13 cellular contexts compared by ENCODE assay signal in the genomic region with DNA sequence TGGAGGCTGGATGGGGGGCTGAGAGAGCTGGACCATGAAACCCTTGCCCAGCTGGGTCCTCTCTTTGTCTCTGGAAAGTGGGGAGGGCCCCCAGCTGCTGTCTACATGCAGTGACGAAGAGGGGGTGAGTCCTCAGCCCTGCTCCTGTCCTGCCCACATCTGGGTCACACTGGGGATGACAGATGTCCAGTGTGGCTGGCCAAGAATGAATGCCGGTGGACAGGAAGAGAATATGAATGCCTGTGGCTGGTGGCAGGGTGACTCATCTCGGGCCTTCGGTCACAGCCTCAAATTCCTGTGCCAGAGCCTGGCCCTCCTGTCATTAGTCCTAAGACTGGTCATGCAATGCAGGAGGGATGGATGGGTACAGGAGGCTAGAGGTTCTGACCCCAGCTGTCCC. TPM values are rescaled to one million over a fixed set of nuclear protein-coding genes. Genes with fewer than 3 reads are reported as not detected.
DNase-seq lines count a peak whose midpoint lies in the region; ATAC-seq and TF ChIP-seq lines count a peak whose summit lies in the region.
"Had no signal": no experiment of that assay in that cellular context is flagged by ENCODE, and none has a peak within 500 bp of the region (broad histone marks: within the 10 kb centered on the region; RNA-seq: fewer than 3 reads in every experiment).

No MANE protein-coding gene starts in this region.

- TF ChIP-seq CTCF in astrocyte of the spinal cord (IDR thresholded peaks at IDR 0.05; ENCODE audit: low read depth, low read length) (no peak), colonic mucosa (IDR thresholded peaks at IDR 0.05) (no peak), lower lobe of right lung (IDR thresholded peaks at IDR 0.05) (no peak), coronary artery (IDR thresholded peaks at IDR 0.05) (no peak)

- peak; percentile 68 for DNase-seq in ACHN
- peak; percentile 89 for DNase-seq in HT1080 (ENCODE audit: low read depth)
- DNase-seq in astrocyte of the spinal cord (ENCODE audit: low read depth, low spot score): peak; percentile 70
- DNase-seq in islet precursor cell: peak; percentile 76
- no peak for DNase-seq in colonic mucosa
- DNase-seq in lower lobe of right lung: no peak
- DNase-seq in coronary artery (ENCODE audit: low spot score): no peak
- DNase-seq: activated CD8-positive, alpha-beta memory T cell treated with anti-CD3 and anti-CD28 coated beads, Interleukin-2, amount 50 U/mL, for 4 hours had no signal

- H3K4me3 ChIP-seq in astrocyte of the spinal cord (ENCODE audit: low read depth, low read length) (no peak overlapping the region), colonic mucosa (no peak overlapping the region), lower lobe of right lung (no peak overlapping the region), coronary artery (no peak overlapping the region)

- H3K27ac ChIP-seq in colonic mucosa (no peak overlapping the region), lower lobe of right lung (no peak overlapping the region), coronary artery (no peak overlapping the region)

- H3K36me3 ChIP-seq in colonic mucosa: no peaks in the 10 kb centered on the region
- H3K36me3 ChIP-seq in lower lobe of right lung: no peaks in the 10 kb centered on the region

- no peak overlapping the region for H3K9ac ChIP-seq in colonic mucosa (ENCODE audit: low read depth in 2 of 2, low read length in 2 of 2)

- ATAC-seq in lower lobe of right lung (no peak), GM18511 (IDR thresholded peaks at IDR 0.05; ENCODE audit: unreplicated experiment) (no peak)

- intact Hi-C loops in colonic mucosa (cut with DNase I): no loop called here
- intact Hi-C loops in lower lobe of right lung (cut with DNase I): no loop called here

- in situ Hi-C loops in ACHN (cut with HindIII; ENCODE audit: low pct_ligation_motif_present, low pct_unique_long_range_greater_than_20kb, low sequenced_read_pairs) (no loop called here), astrocyte of the spinal cord (cut with HindIII; ENCODE audit: low sequenced_read_pairs) (no loop called here)

- H3K9me3 ChIP-seq in colonic mucosa: no peaks in the 10 kb centered on the region
- no peaks in the 10 kb centered on the region for H3K9me3 ChIP-seq in lower lobe of right lung

- peaks cover 7% of the 10 kb centered on the region for H3K4me1 ChIP-seq in colonic mucosa
- peaks cover 6% of the 10 kb centered on the region for H3K4me1 ChIP-seq in lower lobe of right lung

- H3K27me3 ChIP-seq in colonic mucosa (peaks cover 7% of the 10 kb centered on the region), lower lobe of right lung (ENCODE audit: low read depth) (peaks cover 52% of the 10 kb centered on the region)

RNA-seq across cellular contexts. Expression of a gene that starts 2.2 kb away (rescaled TPM):
- 1.7 and 4.3 TPM in 2 replicates for total RNA-seq in HT1080 (2014; rRNA removed; shearing (Covaris generic))
- 1.7 and 1.9 TPM in 2 replicates for polyA plus RNA-seq in HT1080 (2015; cell fraction: cytosol; rRNA removed)
- 6.2 and 7.0 TPM in 2 replicates for polyA plus RNA-seq in HT1080 (2015; cell fraction: nucleus; rRNA removed)
- total RNA-seq in colonic mucosa (1 to 10 TPM in 1 of 2 donors, under 1 TPM in 1; 0.15 to 1.6 TPM), lower lobe of right lung (6.9 TPM)

RNA-seq across cellular contexts. Expression of a gene that starts 29.5 kb away (rescaled TPM):
- not detected in 2 replicates for total RNA-seq in HT1080 (2014; rRNA removed; shearing (Covaris generic))
- polyA plus RNA-seq in HT1080 (2015; cell fraction: cytosol; rRNA removed): 0.05 TPM in 1 of 2 replicates, not detected in the other
- polyA plus RNA-seq in HT1080 (2015; cell fraction: nucleus; rRNA removed): not detected in 2 replicates
- total RNA-seq in colonic mucosa: not detected
- not detected for total RNA-seq in lower lobe of right lung
- total RNA-seq: bronchial epithelial cell; mesothelial cell of epicardium; skeletal muscle tissue; T-helper 2 cell treated with Interferon-gamma antibody and Interleukin-4, amounts not matched to agents 100 ng/mL and 5 ng/mL, for 36 hours had no signal

RNA-seq across cellular contexts. Expression of a gene that starts 33.9 kb away (rescaled TPM):
- total RNA-seq in HT1080 (2014; rRNA removed; shearing (Covaris generic)): 51.8 and 57.5 TPM in 2 replicates
- 61.2 and 69.3 TPM in 2 replicates for polyA plus RNA-seq in HT1080 (2015; cell fraction: cytosol; rRNA removed)
- 65.3 and 66.5 TPM in 2 replicates for polyA plus RNA-seq in HT1080 (2015; cell fraction: nucleus; rRNA removed)
- total RNA-seq in colonic mucosa (10 to 100 TPM; 40.7 to 49.5 TPM), lower lobe of right lung (28.5 TPM)

RNA-seq across cellular contexts. Expression of a gene that starts 59.0 kb away (rescaled TPM):
- total RNA-seq in HT1080 (2014; rRNA removed; shearing (Covaris generic)): 0.26 and 0.33 TPM in 2 replicates
- 0.33 and 0.66 TPM in 2 replicates for polyA plus RNA-seq in HT1080 (2015; cell fraction: cytosol; rRNA removed)
- polyA plus RNA-seq in HT1080 (2015; cell fraction: nucleus; rRNA removed): 3.5 and 4.2 TPM in 2 replicates
- total RNA-seq in colonic mucosa (under 1 TPM; 0.10 to 0.82 TPM), lower lobe of right lung (not detected)
- total RNA-seq: T-helper 2 cell treated with Interferon-gamma antibody and Interleukin-4, amounts not matched to agents 100 ng/mL and 5 ng/mL, for 36 hours had no signal

Comparison
In these comparisons a context has a peak if more than half of its experiments do, and no peak if none do; other contexts are left out.
1. DNase-seq: peak in ACHN (single experiment), HT1080 (single experiment), astrocyte of the spinal cord (single experiment) and islet precursor cell (single experiment); none in colonic mucosa (single experiment), lower lobe of right lung (single experiment) and coronary artery (single experiment).